Comparison of ENCODE assay signal across 14 cellular contexts in the genomic region with DNA sequence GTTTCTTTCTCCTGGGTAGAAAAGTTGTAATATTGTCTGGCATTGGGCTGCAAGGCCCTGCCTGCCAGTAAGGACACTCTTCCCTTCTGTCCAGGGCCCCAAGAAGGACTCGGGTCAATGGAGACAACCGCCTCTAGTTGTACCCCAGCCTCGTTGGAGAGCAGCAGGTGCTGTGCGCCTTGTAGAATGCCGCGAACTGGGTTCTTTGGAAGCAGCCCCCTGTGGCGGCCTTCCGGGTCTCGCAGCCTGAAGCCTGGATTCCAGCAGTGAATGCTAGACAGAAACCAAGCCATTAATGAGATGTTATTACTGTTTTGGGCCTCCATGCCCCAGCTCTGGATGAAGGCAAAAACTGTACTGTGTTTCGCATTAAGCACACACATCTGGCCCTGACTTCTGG. TPM values are rescaled to one million over a fixed set of nuclear protein-coding genes. Genes with fewer than 3 reads are reported as not detected.
DNase-seq lines count a peak whose midpoint lies in the region; ATAC-seq and TF ChIP-seq lines count a peak whose summit lies in the region.
"Had no signal": no experiment of that assay in that cellular context is flagged by ENCODE, and none has a peak within 500 bp of the region (broad histone marks: within the 10 kb centered on the region; RNA-seq: fewer than 3 reads in every experiment).

No MANE protein-coding gene starts in this region.

- H3K27me3 Mint-ChIP-seq in central memory CD8-positive, alpha-beta T cell = no peaks in the 10 kb centered on the region
- no peaks in the 10 kb centered on the region for H3K27me3 Mint-ChIP-seq in progenitor cell of endocrine pancreas
- peaks cover 21% of the 10 kb centered on the region for H3K27me3 Mint-ChIP-seq in glutamatergic neuron (ENCODE audit: unreplicated experiment)

- H2BK12ac ChIP-seq in neuronal stem cell (ENCODE audit: low read length) = no peak overlapping the region

- no peak for ATAC-seq in central memory CD8-positive, alpha-beta T cell (replicated peaks; ENCODE audit: extremely low read depth, poor library complexity, severe bottlenecking)
- no peak for ATAC-seq in HG03159 (IDR thresholded peaks at IDR 0.05; ENCODE audit: unreplicated experiment)
- ATAC-seq in mucosa of descending colon = no peak

- H3K9me3 Mint-ChIP-seq in central memory CD8-positive, alpha-beta T cell = no peaks in the 10 kb centered on the region
- H3K9me3 Mint-ChIP-seq in progenitor cell of endocrine pancreas (ENCODE audit: low read depth) (no peaks in the 10 kb centered on the region), glutamatergic neuron (ENCODE audit: unreplicated experiment) (peaks cover 22% of the 10 kb centered on the region)

- TF ChIP-seq CTCF in progenitor cell of endocrine pancreas (IDR thresholded peaks at IDR 0.05; ENCODE audit: unreplicated experiment) (no peak), glutamatergic neuron (IDR thresholded peaks at IDR 0.05; ENCODE audit: partially characterized antibody, unreplicated experiment) (no peak), mucosa of descending colon (IDR thresholded peaks at IDR 0.05) (no peak)

- H3K4me2 ChIP-seq in neuronal stem cell (ENCODE audit: insufficient read depth, low read length, poor library complexity, severe bottlenecking) = no peak overlapping the region

- peak; percentile 1 for DNase-seq in stimulated activated CD4-positive, alpha-beta T cell treated with anti-CD3 and anti-CD28 coated beads, Interleukin-4, amount 100 ng/mL, for 24 hours
- no peak for DNase-seq in stimulated activated CD4-positive, alpha-beta T cell treated with anti-CD3 and anti-CD28 coated beads, Interleukin-4, amount 100 ng/mL, for 4 hours
- DNase-seq in central memory CD8-positive, alpha-beta T cell (ENCODE audit: low spot score in 2 of 2) = peak in 1 of 2 donors; percentile 4
- DNase-seq in neuronal stem cell (ENCODE audit: low spot score) (no peak), progenitor cell of endocrine pancreas (ENCODE audit: low spot score, unreplicated experiment) (no peak), glutamatergic neuron (no peak), mucosa of descending colon (no peak)
- DNase-seq: effector CD4-positive, alpha-beta T cell; NCI-H1048; NCI-H526 treated with DMSO at 0.1 percent for 48 hours; nucleus accumbens had no signal

- H3K14ac ChIP-seq in neuronal stem cell (ENCODE audit: low read length) = no peak overlapping the region

- no peak overlapping the region for H2BK120ac ChIP-seq in neuronal stem cell (ENCODE audit: low read depth, low read length)

- no peak overlapping the region for H3K4ac ChIP-seq in neuronal stem cell (ENCODE audit: low read length)

- H3K9me3 ChIP-seq in neuronal stem cell (replicated peaks in 1 of 2; ENCODE audit: control insufficient read depth in 2 of 2, insufficient read depth in 1 of 2, low read depth in 1 of 2, low read length in 2 of 2) (no peaks in the 10 kb centered on the region), mucosa of descending colon (no peaks in the 10 kb centered on the region)

- no peak overlapping the region for H4K91ac ChIP-seq in neuronal stem cell (ENCODE audit: low read depth, low read length, poor library complexity)

- H3K4me3 Mint-ChIP-seq in central memory CD8-positive, alpha-beta T cell = no peak overlapping the region
- H3K4me3 Mint-ChIP-seq in progenitor cell of endocrine pancreas (ENCODE audit: low read depth) (no peak overlapping the region), glutamatergic neuron (ENCODE audit: unreplicated experiment) (no peak overlapping the region)

- H3K4me1 Mint-ChIP-seq in central memory CD8-positive, alpha-beta T cell = peaks cover 17% of the 10 kb centered on the region
- H3K4me1 Mint-ChIP-seq in progenitor cell of endocrine pancreas (ENCODE audit: low read depth) (no peaks in the 10 kb centered on the region), glutamatergic neuron (ENCODE audit: low read depth, unreplicated experiment) (peaks cover 11% of the 10 kb centered on the region)

- no peak overlapping the region for H2AFZ ChIP-seq in neuronal stem cell (ENCODE audit: low read length)

- no peaks in the 10 kb centered on the region for H3K79me1 ChIP-seq in neuronal stem cell (ENCODE audit: low read depth, low read length)

- no peak overlapping the region for H3K9ac ChIP-seq in neuronal stem cell (ENCODE audit: low read depth, low read length, poor library complexity)

- H3K36me3 Mint-ChIP-seq in central memory CD8-positive, alpha-beta T cell (ENCODE audit: insufficient read depth) = peaks cover 38% of the 10 kb centered on the region
- H3K36me3 Mint-ChIP-seq in progenitor cell of endocrine pancreas (ENCODE audit: insufficient read depth) = peaks cover 25% of the 10 kb centered on the region
- H3K36me3 Mint-ChIP-seq in glutamatergic neuron (ENCODE audit: unreplicated experiment) = peaks cover 4% of the 10 kb centered on the region

- H2BK5ac ChIP-seq in neuronal stem cell (ENCODE audit: low read length) = no peak overlapping the region

- intact Hi-C loops in mucosa of descending colon (cut with DNase I, micrococcal nuclease) = loop anchor here (5.0 to 10.0 kb wide), 2 partner anchors 58 to 160 kb away; no protein-coding TSS in a partner anchor

- H3K18ac ChIP-seq in neuronal stem cell (ENCODE audit: low read length) = no peak overlapping the region

- H3K27ac ChIP-seq in neuronal stem cell (replicated peaks; ENCODE audit: low read length) = peak overlapping the region; percentile 17
- H3K27ac ChIP-seq: C4-2B, HL-60 had no signal

- no peaks in the 10 kb centered on the region for H3K27me3 ChIP-seq in neuronal stem cell (ENCODE audit: control insufficient read depth in 3 of 3, insufficient read depth in 3 of 3, low read depth in 1 of 3, low read length in 3 of 3)

- H3K23ac ChIP-seq in neuronal stem cell (ENCODE audit: low read depth, low read length, poor library complexity) = no peak overlapping the region

- no peak overlapping the region for H3K4me3 ChIP-seq in neuronal stem cell (ENCODE audit: low read length in 2 of 2)
- H3K4me3 ChIP-seq in mucosa of descending colon = no peak overlapping the region

- H3K36me3 ChIP-seq in neuronal stem cell (replicated peaks in 1 of 2; ENCODE audit: control insufficient read depth in 2 of 2, insufficient read depth in 2 of 2, low read length in 2 of 2) = peaks cover 66 to 97% of the 10 kb centered on the region in 2 donors
- H3K36me3 ChIP-seq in mucosa of descending colon (ENCODE audit: low read depth) = peaks cover 4% of the 10 kb centered on the region

- H3K27ac Mint-ChIP-seq in central memory CD8-positive, alpha-beta T cell (ENCODE audit: low read depth) = peak overlapping the region; percentile 74
- H3K27ac Mint-ChIP-seq in progenitor cell of endocrine pancreas (no peak overlapping the region), glutamatergic neuron (ENCODE audit: unreplicated experiment) (no peak overlapping the region)

- H3K4me1 ChIP-seq in neuronal stem cell (ENCODE audit: control insufficient read depth in 2 of 2, insufficient read depth in 1 of 2, low read depth in 1 of 2, low read length in 2 of 2) (peaks cover 6 to 22% of the 10 kb centered on the region in 2 donors), mucosa of descending colon (ENCODE audit: low read depth) (peaks cover 4% of the 10 kb centered on the region)

- H2AK5ac ChIP-seq in neuronal stem cell (ENCODE audit: low read depth, low read length) = no peak overlapping the region

- WGBS in neuronal stem cell (ENCODE audit: extremely low coverage in 2 of 2, insufficient read length in 2 of 2, insufficient replicate concordance in 1 of 2), 2 donors = no CpG with 5 or more reads among the region's 10 CpGs

- H2BK15ac ChIP-seq in neuronal stem cell (ENCODE audit: low read length) = no peak overlapping the region

- H4K8ac ChIP-seq in neuronal stem cell (ENCODE audit: low read depth, low read length) = no peak overlapping the region

RNA-seq across cellular contexts. Expression of a gene that starts 37.0 kb away (rescaled TPM):
- polyA plus RNA-seq in neuronal stem cell (2013, experiment 1 of 2) = 138 TPM
- 134 TPM for polyA plus RNA-seq in neuronal stem cell (2013, experiment 2 of 2)
- total RNA-seq in progenitor cell of endocrine pancreas (391 and 395 TPM in 2 replicates), glutamatergic neuron (ENCODE audit: unreplicated experiment) (458 TPM), mucosa of descending colon (10 to 100 TPM; 65.2 to 98.4 (median 85.4) TPM)
